2 cellular contexts compared by ENCODE assay signal in genomic region chr9:133708123-133708769, GRCh38.
TF ChIP-seq lines count a peak whose summit lies in the region.

No MANE protein-coding gene starts in this region.

TF ChIP-seq in K562, 482 proteins besides CTCF, POLR2A, EP300 and RAD21:
- TF ChIP-seq EGR1 (conservative IDR thresholded peaks at IDR 0.05) (peak; percentile 23; the same call in 1 of the 2 replicates), ARHGAP35 (IDR thresholded peaks at IDR 0.05; ENCODE audit: partially characterized antibody) (no peak)

TF ChIP-seq in SK-N-SH treated with all-trans-retinoic acid at 6 μM for 48 hours, 23 proteins besides CTCF, POLR2A, EP300 and RAD21:
- no peak for TF ChIP-seq PPARA (CRISPR knock-in tag; IDR thresholded peaks at IDR 0.05; ENCODE audit: borderline replicate concordance)
- TF ChIP-seq ZNF70 (CRISPR knock-in tag; IDR thresholded peaks at IDR 0.05) = no peak
- TF ChIP-seq ESRRG (CRISPR knock-in tag; IDR thresholded peaks at IDR 0.05) = no peak
- no peak for TF ChIP-seq RARB (CRISPR knock-in tag; IDR thresholded peaks at IDR 0.05)
- no peak for TF ChIP-seq CSDC2 (CRISPR knock-in tag; IDR thresholded peaks at IDR 0.05)
- TF ChIP-seq ZNF8 (CRISPR knock-in tag; IDR thresholded peaks at IDR 0.05) = no peak
- no peak for TF ChIP-seq ARNTL (CRISPR knock-in tag; IDR thresholded peaks at IDR 0.05; ENCODE audit: borderline replicate concordance, low read depth)
- no peak for TF ChIP-seq CREB5 (CRISPR knock-in tag; IDR thresholded peaks at IDR 0.05; ENCODE audit: low read depth)
- no peak for TF ChIP-seq ZC3H10 (CRISPR knock-in tag; IDR thresholded peaks at IDR 0.05)
